Comparison of ENCODE assay signal across 8 cellular contexts in the genomic region with DNA sequence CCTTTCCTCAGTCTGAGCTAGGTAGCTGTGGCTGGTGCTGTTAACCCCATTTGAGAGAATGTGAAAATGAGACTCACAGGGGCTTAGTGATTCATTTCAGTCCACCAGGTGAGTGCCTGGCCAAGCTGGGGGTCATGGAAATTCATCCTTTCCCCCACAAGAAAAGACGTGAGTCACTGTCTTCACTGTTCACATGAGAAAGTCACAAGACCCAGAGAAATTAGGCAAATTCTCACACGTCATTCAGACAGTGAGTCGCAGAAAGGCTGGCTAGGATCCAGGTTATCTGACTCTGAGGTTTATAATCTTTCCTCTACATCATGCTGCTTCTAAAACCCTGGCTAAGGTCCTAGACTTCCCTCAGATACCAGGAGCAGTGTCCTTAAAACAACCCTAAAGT.
DNase-seq lines count a peak whose midpoint lies in the region; ATAC-seq and TF ChIP-seq lines count a peak whose summit lies in the region.

No MANE protein-coding gene starts in this region.

- ATAC-seq in GM18867 (IDR thresholded peaks at IDR 0.05; ENCODE audit: unreplicated experiment): peak; percentile 91
- peak; percentile 91 for ATAC-seq in HG02884 (IDR thresholded peaks at IDR 0.05; ENCODE audit: unreplicated experiment)
- ATAC-seq in activated naive CD8-positive, alpha-beta T cell treated with anti-CD3 and anti-CD28 coated beads, Interleukin-2, amount 50 U/mL, for 24 hours: peak; percentile 84
- no peak for ATAC-seq in GM19397 (IDR thresholded peaks at IDR 0.05; ENCODE audit: unreplicated experiment)

- H3K4me3 ChIP-seq in skeletal muscle cell (ENCODE audit: low read depth, low read length) (no peak overlapping the region), esophagus squamous epithelium (no peak overlapping the region)

- H3K9me3 ChIP-seq in esophagus squamous epithelium: no peaks in the 10 kb centered on the region

- H3K4me1 ChIP-seq in esophagus squamous epithelium: no peaks in the 10 kb centered on the region

- no peak overlapping the region for H3K27ac ChIP-seq in esophagus squamous epithelium

- H3K27me3 Mint-ChIP-seq in activated naive CD8-positive, alpha-beta T cell treated with anti-CD3 and anti-CD28 coated beads, Interleukin-2, amount 50 U/mL, for 24 hours: peaks cover 20% of the 10 kb centered on the region
- peaks cover 3% of the 10 kb centered on the region for H3K27me3 Mint-ChIP-seq in activated CD4-positive, alpha-beta T cell treated with anti-CD3 and anti-CD28 coated beads, Interleukin-2, amount 10 ng/mL, durations not matched to agents 24 days and 14 days

- no peaks in the 10 kb centered on the region for H3K36me3 ChIP-seq in esophagus squamous epithelium

- TF ChIP-seq CTCF in esophagus squamous epithelium (IDR thresholded peaks at IDR 0.05): no peak

- H3K9me3 Mint-ChIP-seq in activated naive CD8-positive, alpha-beta T cell treated with anti-CD3 and anti-CD28 coated beads, Interleukin-2, amount 50 U/mL, for 24 hours: peaks cover 3% of the 10 kb centered on the region
- H3K9me3 Mint-ChIP-seq in activated CD4-positive, alpha-beta T cell treated with anti-CD3 and anti-CD28 coated beads, Interleukin-2, amount 10 ng/mL, durations not matched to agents 24 days and 14 days: no peaks in the 10 kb centered on the region

- intact Hi-C loops in esophagus squamous epithelium (cut with DNase I): no loop called here
- intact Hi-C loops in activated CD4-positive, alpha-beta T cell treated with anti-CD3 and anti-CD28 coated beads, Interleukin-2, amount 10 ng/mL, durations not matched to agents 24 days and 14 days (cut with micrococcal nuclease): no loop called here

- no peak overlapping the region for H3K4me3 Mint-ChIP-seq in activated naive CD8-positive, alpha-beta T cell treated with anti-CD3 and anti-CD28 coated beads, Interleukin-2, amount 50 U/mL, for 24 hours
- no peak overlapping the region for H3K4me3 Mint-ChIP-seq in activated CD4-positive, alpha-beta T cell treated with anti-CD3 and anti-CD28 coated beads, Interleukin-2, amount 10 ng/mL, durations not matched to agents 24 days and 14 days

- peak; percentile 2 for DNase-seq in activated naive CD8-positive, alpha-beta T cell treated with anti-CD3 and anti-CD28 coated beads, Interleukin-2, amount 50 U/mL, for 24 hours
- peak; percentile 89 for DNase-seq in skeletal muscle cell (ENCODE audit: low read depth)
- DNase-seq in hippocampal formation (lab: John Stamatoyannopoulos, UW): no peak
- DNase-seq in esophagus squamous epithelium (lab: John Stamatoyannopoulos, UW): no peak
- no peak for DNase-seq in activated CD4-positive, alpha-beta T cell treated with anti-CD3 and anti-CD28 coated beads, Interleukin-2, amount 10 ng/mL, durations not matched to agents 24 days and 14 days

- H3K27ac Mint-ChIP-seq in activated naive CD8-positive, alpha-beta T cell treated with anti-CD3 and anti-CD28 coated beads, Interleukin-2, amount 50 U/mL, for 24 hours: no peak overlapping the region
- H3K27ac Mint-ChIP-seq in activated CD4-positive, alpha-beta T cell treated with anti-CD3 and anti-CD28 coated beads, Interleukin-2, amount 10 ng/mL, durations not matched to agents 24 days and 14 days: no peak overlapping the region

- no peaks in the 10 kb centered on the region for H3K27me3 ChIP-seq in esophagus squamous epithelium

- WGBS in esophagus squamous epithelium, 2 donors: 7 to 8% methylated on average over 3 of the region's 3 CpGs

- no peak for TF ChIP-seq POLR2A in esophagus squamous epithelium (IDR thresholded peaks at IDR 0.05)

- H3K4me1 Mint-ChIP-seq in activated naive CD8-positive, alpha-beta T cell treated with anti-CD3 and anti-CD28 coated beads, Interleukin-2, amount 50 U/mL, for 24 hours: peaks cover 8% of the 10 kb centered on the region
- no peaks in the 10 kb centered on the region for H3K4me1 Mint-ChIP-seq in activated CD4-positive, alpha-beta T cell treated with anti-CD3 and anti-CD28 coated beads, Interleukin-2, amount 10 ng/mL, durations not matched to agents 24 days and 14 days

- H3K36me3 Mint-ChIP-seq in activated naive CD8-positive, alpha-beta T cell treated with anti-CD3 and anti-CD28 coated beads, Interleukin-2, amount 50 U/mL, for 24 hours (ENCODE audit: low read depth): no peaks in the 10 kb centered on the region
- no peaks in the 10 kb centered on the region for H3K36me3 Mint-ChIP-seq in activated CD4-positive, alpha-beta T cell treated with anti-CD3 and anti-CD28 coated beads, Interleukin-2, amount 10 ng/mL, durations not matched to agents 24 days and 14 days (ENCODE audit: low read depth)

Comparison
In these comparisons a context has a peak if more than half of its experiments do, and no peak if none do; other contexts are left out.
1. DNase-seq: peak in activated naive CD8-positive, alpha-beta T cell treated with anti-CD3 and anti-CD28 coated beads, Interleukin-2, amount 50 U/mL, for 24 hours (single experiment) and skeletal muscle cell (single experiment); none in hippocampal formation (0 of 2), esophagus squamous epithelium (single experiment) and activated CD4-positive, alpha-beta T cell treated with anti-CD3 and anti-CD28 coated beads, Interleukin-2, amount 10 ng/mL, durations not matched to agents 24 days and 14 days (single experiment).